ENCODE assay signal across 9 cellular contexts in genomic region chrX:139930923-139931645, GRCh38. TPM values are rescaled to one million over a fixed set of nuclear protein-coding genes. Genes with fewer than 3 reads are reported as not detected.
DNase-seq lines count a peak whose midpoint lies in the region; ATAC-seq lines count a peak whose summit lies in the region.
"Had no signal": no experiment of that assay in that cellular context is flagged by ENCODE, and none has a peak within 500 bp of the region (broad histone marks: within the 10 kb centered on the region; RNA-seq: fewer than 3 reads in every experiment).

No MANE protein-coding gene starts in this region.

- peak overlapping the region in 1 of 2 experiments; percentile 41 for H3K14ac ChIP-seq in mesenchymal stem cell (ENCODE audit: low read length in 2 of 2)

- no peak overlapping the region for H3K23ac ChIP-seq in mesenchymal stem cell (ENCODE audit: low read length in 2 of 2)

- peak overlapping the region; percentile 90 to 96 (median 94); a peak in 21 of 22 replicates for H3K27ac ChIP-seq in BLaER1 treated with 17β-estradiol and CSF1 and Interleukin-3, amounts not matched to agents 10 nM and 100 nM
- no peak overlapping the region for H3K27ac ChIP-seq in mesenchymal stem cell (ENCODE audit: low read length, poor library complexity, severe bottlenecking)
- H3K27ac ChIP-seq in thymus (ENCODE audit: low read depth), result no peak overlapping the region

- no peak overlapping the region for H2BK120ac ChIP-seq in mesenchymal stem cell (ENCODE audit: low read depth, low read length)

- peak overlapping the region; percentile 56 to 82 (median 68) for H3K4me2 ChIP-seq in BLaER1 treated with 17β-estradiol and CSF1 and Interleukin-3, amounts not matched to agents 10 nM and 100 nM
- peak overlapping the region; percentile 78 for H3K4me2 ChIP-seq in mesenchymal stem cell (ENCODE audit: low read length, poor library complexity, severe bottlenecking)

- H2BK5ac ChIP-seq in mesenchymal stem cell (ENCODE audit: low read depth, low read length, poor library complexity, severe bottlenecking), result no peak overlapping the region

- no peak overlapping the region for H2AK5ac ChIP-seq in mesenchymal stem cell (ENCODE audit: low read length, severe bottlenecking)

- DNase-seq in UCSD-AML1 (lab: John Stamatoyannopoulos, UW; ENCODE audit: unreplicated experiment) (peak; percentile 31), dermis blood vessel endothelial cell (peak; percentile 44), mesenchymal stem cell (peak; percentile 31), putamen (ENCODE audit: low spot score) (no peak), middle frontal gyrus (ENCODE audit: extremely low spot score, low spot score) (no peak)

- WGBS in mesenchymal stem cell, result 5% methylated on average over 25 of the region's 27 CpGs
- 2% methylated on average over 27 of the region's 27 CpGs for WGBS in thymus

- H3K9ac ChIP-seq in BLaER1 treated with 17β-estradiol and CSF1 and Interleukin-3, amounts not matched to agents 10 nM and 100 nM, result peak overlapping the region; percentile 92 to 97 (median 94)
- H3K9ac ChIP-seq in mesenchymal stem cell (ENCODE audit: low read length), result peak overlapping the region; percentile 82

- H3K4ac ChIP-seq in mesenchymal stem cell (ENCODE audit: low read depth in 1 of 2, low read length in 2 of 2), result no peak overlapping the region

- peak; percentile 10 for ATAC-seq in HG02759 (IDR thresholded peaks at IDR 0.05; ENCODE audit: unreplicated experiment)

- peaks cover 0 to 17% (median 4%) of the 10 kb centered on the region in 11 experiments; a peak in 9 of 22 replicates for H3K9me3 ChIP-seq in BLaER1 treated with 17β-estradiol and CSF1 and Interleukin-3, amounts not matched to agents 10 nM and 100 nM (replicated peaks in 1 of 11)
- H3K9me3 ChIP-seq in mesenchymal stem cell (ENCODE audit: control insufficient read depth, low read length) (no peaks in the 10 kb centered on the region), thymus (ENCODE audit: control insufficient read depth) (no peaks in the 10 kb centered on the region)

- no peak overlapping the region for H4K8ac ChIP-seq in mesenchymal stem cell (ENCODE audit: low read length)

- H2BK15ac ChIP-seq in mesenchymal stem cell (ENCODE audit: low read depth, poor library complexity, severe bottlenecking), result no peak overlapping the region

- H3K4me3 ChIP-seq in BLaER1 treated with 17β-estradiol and CSF1 and Interleukin-3, amounts not matched to agents 10 nM and 100 nM, result peak overlapping the region; percentile 69 to 82 (median 78)
- peak overlapping the region; percentile 82 to 83 for H3K4me3 ChIP-seq in mesenchymal stem cell (ENCODE audit: insufficient read depth in 1 of 2, low read depth in 1 of 2, low read length in 2 of 2)
- H3K4me3 ChIP-seq in thymus (ENCODE audit: low read length), result peak overlapping the region; percentile 69

- H4K91ac ChIP-seq in mesenchymal stem cell (ENCODE audit: low read length), result no peak overlapping the region

- H2AFZ ChIP-seq in mesenchymal stem cell (ENCODE audit: low read depth, low read length), result no peak overlapping the region

- H3K36me3 ChIP-seq in BLaER1 treated with 17β-estradiol and CSF1 and Interleukin-3, amounts not matched to agents 10 nM and 100 nM, result no peaks in the 10 kb centered on the region
- no peaks in the 10 kb centered on the region for H3K36me3 ChIP-seq in mesenchymal stem cell (ENCODE audit: control insufficient read depth in 1 of 2, insufficient read depth in 2 of 2, low read depth in 1 of 2, low read length in 2 of 2)
- H3K36me3 ChIP-seq in thymus (ENCODE audit: control insufficient read depth, insufficient read depth), result no peaks in the 10 kb centered on the region

- peak overlapping the region in 1 of 2 experiments; percentile 34 for H3K18ac ChIP-seq in mesenchymal stem cell (ENCODE audit: low read depth in 1 of 2, low read length in 2 of 2)

- H3K79me1 ChIP-seq in mesenchymal stem cell (replicated peaks; ENCODE audit: low read length, poor library complexity, severe bottlenecking), result no peaks in the 10 kb centered on the region

- no peak overlapping the region for H2BK12ac ChIP-seq in mesenchymal stem cell (ENCODE audit: low read length in 2 of 2)

- H4K20me1 ChIP-seq in BLaER1 treated with 17β-estradiol and CSF1 and Interleukin-3, amounts not matched to agents 10 nM and 100 nM, result peaks cover 14 to 57% (median 46%) of the 10 kb centered on the region in 11 experiments; a peak in 19 of 22 replicates

- H3K27me3 ChIP-seq in BLaER1 treated with 17β-estradiol and CSF1 and Interleukin-3, amounts not matched to agents 10 nM and 100 nM, result peaks cover 51 to 77% (median 58%) of the 10 kb centered on the region in 11 experiments
- H3K27me3 ChIP-seq in mesenchymal stem cell (ENCODE audit: control insufficient read depth in 1 of 2, insufficient read depth in 1 of 2, low read length in 2 of 2), result no peaks in the 10 kb centered on the region
- H3K27me3 ChIP-seq in thymus (ENCODE audit: control insufficient read depth, insufficient read depth), result no peaks in the 10 kb centered on the region

- peaks cover 15 to 24% (median 18%) of the 10 kb centered on the region in 10 experiments; a peak in 18 of 20 replicates for H3K4me1 ChIP-seq in BLaER1 treated with 17β-estradiol and CSF1 and Interleukin-3, amounts not matched to agents 10 nM and 100 nM
- H3K4me1 ChIP-seq in mesenchymal stem cell (ENCODE audit: control insufficient read depth, insufficient read depth, low read depth, low read length) (peaks cover 1% of the 10 kb centered on the region), thymus (ENCODE audit: control insufficient read depth, insufficient read depth, low read length) (peaks cover 2% of the 10 kb centered on the region)

RNA-seq across cellular contexts. Expression of gene ATP11C, which starts 1.8 kb away (rescaled TPM):
- total RNA-seq in dermis blood vessel endothelial cell, result 93.1 and 118 TPM in 2 replicates
- polyA plus RNA-seq in mesenchymal stem cell (2013, experiment 1 of 2), result 18.8 TPM
- polyA plus RNA-seq in mesenchymal stem cell (2013, experiment 2 of 2), result 20.2 TPM
- polyA plus RNA-seq in thymus, result 14.6 TPM

RNA-seq across cellular contexts. Expression of gene CXorf66, which starts 34.2 kb away (rescaled TPM):
- total RNA-seq in dermis blood vessel endothelial cell, result not detected in 2 replicates
- not detected for polyA plus RNA-seq in mesenchymal stem cell (2013, experiment 1 of 2)
- not detected for polyA plus RNA-seq in mesenchymal stem cell (2013, experiment 2 of 2)
- not detected for polyA plus RNA-seq in thymus
- total RNA-seq: renal cortical epithelial cell had no signal

Comparison
In these comparisons a context has a peak if more than half of its experiments do, and no peak if none do; other contexts are left out.
1. H3K27ac ChIP-seq: peak in BLaER1 treated with 17β-estradiol and CSF1 and Interleukin-3, amounts not matched to agents 10 nM and 100 nM (11 of 11); none in mesenchymal stem cell (single experiment) and thymus (single experiment).
2. DNase-seq: peak in UCSD-AML1 (single experiment), dermis blood vessel endothelial cell (single experiment) and mesenchymal stem cell (single experiment); none in putamen (single experiment) and middle frontal gyrus (single experiment).
3. Peak in every context shown above with its lines, with median percentiles within 50 percentile points of each other: H3K4me3 ChIP-seq.